Comparison of ENCODE assay signal across 24 cellular contexts in the genomic region with DNA sequence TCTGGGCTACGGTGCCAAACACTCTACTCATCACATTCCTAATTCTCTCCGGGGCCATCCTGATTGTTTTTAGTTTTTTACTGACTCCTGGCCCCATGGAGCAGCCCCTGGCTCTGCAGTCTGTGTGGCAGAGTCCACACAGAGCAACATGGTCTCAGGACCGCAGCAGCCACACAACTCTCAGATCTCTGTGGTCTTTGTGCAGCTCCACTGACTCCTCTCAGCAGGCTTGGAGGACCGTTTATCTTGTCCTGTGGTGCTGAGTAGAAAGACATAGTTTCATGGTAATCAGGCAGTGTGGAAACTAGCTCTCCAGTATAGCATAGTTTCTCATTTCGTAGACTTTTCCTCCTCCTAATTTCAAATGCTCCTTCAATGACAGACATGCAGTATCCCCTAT.
"Had no signal": no experiment of that assay in that cellular context is flagged by ENCODE, and none has a peak within 500 bp of the region (broad histone marks: within the 10 kb centered on the region; RNA-seq: fewer than 3 reads in every experiment).

No MANE protein-coding gene starts in this region.

- H3K9me3 ChIP-seq: ovary, right lobe of liver, tibial artery, uterus had no signal

- H3K27ac ChIP-seq: dorsolateral prefrontal cortex, hepatocyte, left ventricle myocardium inferior, lower lobe of right lung, ovary, right lobe of liver, spleen, tibial artery, upper lobe of left lung, uterus had no signal

- H3K4me1 ChIP-seq: left ventricle myocardium inferior, lower lobe of right lung, right lobe of liver, spleen, tibial artery, upper lobe of left lung, uterus had no signal

- H3K36me3 Mint-ChIP-seq: memory B cell; stimulated activated memory B cell treated with anti-CD40 and anti-IgM and Interleukin-4, amounts not matched to agents 10 μg/mL and 1 μg/mL and 100 μg/mL, for 72 hours had no signal

- ATAC-seq: left cardiac atrium; lower lobe of right lung; right lobe of liver; stimulated activated memory B cell treated with anti-CD40 and anti-IgM and Interleukin-4, amounts not matched to agents 10 μg/mL and 1 μg/mL and 100 μg/mL, for 72 hours had no signal

- H3K36me3 ChIP-seq: left ventricle myocardium inferior, lower lobe of right lung, ovary, right lobe of liver, spleen, tibial artery, upper lobe of left lung, uterus had no signal

- H2AFZ ChIP-seq: hepatocyte had no signal

- H3K79me2 ChIP-seq: hepatocyte had no signal

- DNase-seq: cortex of kidney; dorsolateral prefrontal cortex; effector CD8-positive, alpha-beta T cell; foreskin melanocyte; head of caudate nucleus; kidney; left cardiac atrium; left ventricle myocardium inferior; lower lobe of right lung; midbrain; naive B cell; ovary; right lobe of liver; spleen; stimulated activated CD4-positive, alpha-beta T cell treated with anti-CD3 and anti-CD28 coated beads, Interleukin-15, amount 100 ng/mL, for 24 hours; stimulated activated CD4-positive, alpha-beta T cell treated with anti-CD3 and anti-CD28 coated beads, Interleukin-1b, Interleukin-23, amount 100 ng/mL, for 48 hours; stimulated activated CD4-positive, alpha-beta T cell treated with anti-CD3 and anti-CD28 coated beads, Interleukin-4, amount 100 ng/mL, for 24 hours; tibial artery; upper lobe of left lung; uterus had no signal

- H3K27ac Mint-ChIP-seq: memory B cell; naive B cell; stimulated activated memory B cell treated with anti-CD40 and anti-IgM and Interleukin-4, amounts not matched to agents 10 μg/mL and 1 μg/mL and 100 μg/mL, for 72 hours; stimulated activated naive CD8-positive, alpha-beta T cell treated with anti-CD3 and anti-CD28 coated beads, Interleukin-15, Interleukin-2, amounts not matched to agents 100 ng/mL and 50 ng/mL, for 24 hours had no signal

- H3K4me2 ChIP-seq: hepatocyte had no signal

- H3K4me3 Mint-ChIP-seq: memory B cell; naive B cell; stimulated activated memory B cell treated with anti-CD40 and anti-IgM and Interleukin-4, amounts not matched to agents 10 μg/mL and 1 μg/mL and 100 μg/mL, for 72 hours; stimulated activated naive CD8-positive, alpha-beta T cell treated with anti-CD3 and anti-CD28 coated beads, Interleukin-15, Interleukin-2, amounts not matched to agents 100 ng/mL and 50 ng/mL, for 24 hours had no signal

- H3K27me3 Mint-ChIP-seq: stimulated activated memory B cell treated with anti-CD40 and anti-IgM and Interleukin-4, amounts not matched to agents 10 μg/mL and 1 μg/mL and 100 μg/mL, for 72 hours had no signal

- H3K27me3 ChIP-seq: hepatocyte, ovary, right lobe of liver, spleen, tibial artery, upper lobe of left lung, uterus had no signal

- H3K4me3 ChIP-seq: dorsolateral prefrontal cortex, hepatocyte, left ventricle myocardium inferior, lower lobe of right lung, ovary, right lobe of liver, spleen, tibial artery, upper lobe of left lung, uterus had no signal

- H3K4me1 Mint-ChIP-seq: memory B cell; naive B cell; stimulated activated memory B cell treated with anti-CD40 and anti-IgM and Interleukin-4, amounts not matched to agents 10 μg/mL and 1 μg/mL and 100 μg/mL, for 72 hours had no signal
